In genomic region chr1:101388904-101389546, GRCh38 we compare ENCODE assay signal across 10 cellular contexts.
DNase-seq lines count a peak whose midpoint lies in the region; ATAC-seq and TF ChIP-seq lines count a peak whose summit lies in the region.
"Had no signal": no experiment of that assay in that cellular context is flagged by ENCODE, and none has a peak within 500 bp of the region (broad histone marks: within the 10 kb centered on the region; RNA-seq: fewer than 3 reads in every experiment).

No MANE protein-coding gene starts in this region.

- H3K36me3 Mint-ChIP-seq in activated CD4-positive, alpha-beta T cell treated with anti-CD3 and anti-CD28 coated beads for 36 hours (ENCODE audit: low read depth): no peaks in the 10 kb centered on the region
- no peaks in the 10 kb centered on the region for H3K36me3 Mint-ChIP-seq in T-cell
- H3K36me3 Mint-ChIP-seq in stimulated activated effector memory CD8-positive, alpha-beta T cell treated with anti-CD3 and anti-CD28 coated beads, Interleukin-12 subunit alpha, Interleukin-12 subunit beta, amount 100 ng/mL, for 72 hours: no peaks in the 10 kb centered on the region

- peak; percentile 98 for ATAC-seq in activated CD4-positive, alpha-beta T cell treated with anti-CD3 and anti-CD28 coated beads for 36 hours
- ATAC-seq in HG02885 (IDR thresholded peaks at IDR 0.05; ENCODE audit: poor library complexity, unreplicated experiment) (peak; percentile 84), T-cell (replicated peaks in 1 of 4) (peak in 2 of 4 experiments; percentile 55 to 58), gastroesophageal sphincter (no peak)
- ATAC-seq in stimulated activated effector memory CD8-positive, alpha-beta T cell treated with anti-CD3 and anti-CD28 coated beads, Interleukin-12 subunit alpha, Interleukin-12 subunit beta, amount 100 ng/mL, for 72 hours: peak; percentile 99

- no peak for TF ChIP-seq EP300 in gastroesophageal sphincter (IDR thresholded peaks at IDR 0.05)

- CTCF ChIA-PET in activated CD4-positive, alpha-beta T cell treated with anti-CD3 and anti-CD28 coated beads for 36 hours (lab: Charles Lee): interaction anchor here (0.5 to 1.2 kb wide), 3 partner anchors 10 to 1451 kb away, joined by 3 to 4 read pairs (median 3); no protein-coding TSS in a partner anchor
- CTCF ChIA-PET in T-cell (lab: Charles Lee): no interaction called here

- peaks cover 4% of the 10 kb centered on the region for H3K4me1 Mint-ChIP-seq in activated CD4-positive, alpha-beta T cell treated with anti-CD3 and anti-CD28 coated beads for 36 hours
- H3K4me1 Mint-ChIP-seq in T-cell: peaks cover 0 to 8% (median 3%) of the 10 kb centered on the region in 3 donors
- H3K4me1 Mint-ChIP-seq in stimulated activated effector memory CD8-positive, alpha-beta T cell treated with anti-CD3 and anti-CD28 coated beads, Interleukin-12 subunit alpha, Interleukin-12 subunit beta, amount 100 ng/mL, for 72 hours: peaks cover 14% of the 10 kb centered on the region

- intact Hi-C loops in activated CD4-positive, alpha-beta T cell treated with anti-CD3 and anti-CD28 coated beads for 36 hours (cut with DNase I, micrococcal nuclease): no loop called here

- peaks cover 5% of the 10 kb centered on the region for H3K9me3 Mint-ChIP-seq in activated CD4-positive, alpha-beta T cell treated with anti-CD3 and anti-CD28 coated beads for 36 hours (ENCODE audit: low read depth)
- H3K9me3 Mint-ChIP-seq in T-cell: peaks cover 3 to 6% (median 4%) of the 10 kb centered on the region in 3 donors
- H3K9me3 Mint-ChIP-seq in stimulated activated effector memory CD8-positive, alpha-beta T cell treated with anti-CD3 and anti-CD28 coated beads, Interleukin-12 subunit alpha, Interleukin-12 subunit beta, amount 100 ng/mL, for 72 hours: peaks cover 2% of the 10 kb centered on the region

- no peak overlapping the region for H3K4me3 Mint-ChIP-seq in activated CD4-positive, alpha-beta T cell treated with anti-CD3 and anti-CD28 coated beads for 36 hours
- no peak overlapping the region for H3K4me3 Mint-ChIP-seq in T-cell
- H3K4me3 Mint-ChIP-seq in stimulated activated effector memory CD8-positive, alpha-beta T cell treated with anti-CD3 and anti-CD28 coated beads, Interleukin-12 subunit alpha, Interleukin-12 subunit beta, amount 100 ng/mL, for 72 hours: no peak overlapping the region

- TF ChIP-seq POLR2A in gastroesophageal sphincter (IDR thresholded peaks at IDR 0.05): no peak

- H3K27me3 ChIP-seq in gastroesophageal sphincter: no peaks in the 10 kb centered on the region
- H3K27me3 ChIP-seq: colonic mucosa had no signal

- H3K27ac Mint-ChIP-seq in activated CD4-positive, alpha-beta T cell treated with anti-CD3 and anti-CD28 coated beads for 36 hours: peak overlapping the region; percentile 49
- H3K27ac Mint-ChIP-seq in T-cell: peak overlapping the region; percentile 5 to 24
- H3K27ac Mint-ChIP-seq in stimulated activated effector memory CD8-positive, alpha-beta T cell treated with anti-CD3 and anti-CD28 coated beads, Interleukin-12 subunit alpha, Interleukin-12 subunit beta, amount 100 ng/mL, for 72 hours: peak overlapping the region; percentile 18

- no peak overlapping the region for H3K27ac ChIP-seq in gastroesophageal sphincter
- H3K27ac ChIP-seq: colonic mucosa, skin epidermis had no signal

- no peak overlapping the region for H3K4me3 ChIP-seq in gastroesophageal sphincter
- H3K4me3 ChIP-seq: colonic mucosa, skin epidermis had no signal

- no peaks in the 10 kb centered on the region for H3K27me3 Mint-ChIP-seq in activated CD4-positive, alpha-beta T cell treated with anti-CD3 and anti-CD28 coated beads for 36 hours
- peaks cover 0 to 3% of the 10 kb centered on the region in 2 donors for H3K27me3 Mint-ChIP-seq in T-cell

- no peaks in the 10 kb centered on the region for H3K4me1 ChIP-seq in gastroesophageal sphincter
- H3K4me1 ChIP-seq: colonic mucosa had no signal

- TF ChIP-seq CTCF in gastroesophageal sphincter (IDR thresholded peaks at IDR 0.05): no peak

- POLR2A ChIA-PET in activated CD4-positive, alpha-beta T cell treated with anti-CD3 and anti-CD28 coated beads for 36 hours (lab: Charles Lee): no interaction called here
- POLR2A ChIA-PET in T-cell (lab: Charles Lee): no interaction called here

- H3K9me3 ChIP-seq in gastroesophageal sphincter: no peaks in the 10 kb centered on the region
- H3K9me3 ChIP-seq: colonic mucosa had no signal

- DNase-seq in activated CD4-positive, alpha-beta T cell treated with anti-CD3 and anti-CD28 coated beads for 36 hours: peak; percentile 55
- no peak for DNase-seq in activated CD4-positive, alpha-beta T cell treated with anti-CD3 and anti-CD28 coated beads, Interleukin-2, amount 50 U/mL, for 4 hours
- DNase-seq in T-cell (no peak), NCI-H748 treated with DMSO at 0.1 percent for 48 hours (lab: John Stamatoyannopoulos, UW) (no peak), GM03348 (ENCODE audit: low spot score) (no peak)
- DNase-seq in stimulated activated effector memory CD8-positive, alpha-beta T cell treated with anti-CD3 and anti-CD28 coated beads, Interleukin-12 subunit alpha, Interleukin-12 subunit beta, amount 100 ng/mL, for 72 hours (ENCODE audit: low spot score in 2 of 2): no peak
- DNase-seq: colonic mucosa had no signal

- no peaks in the 10 kb centered on the region for H3K36me3 ChIP-seq in gastroesophageal sphincter
- H3K36me3 ChIP-seq: colonic mucosa had no signal
